ENCODE assay signal across 37 cellular contexts in genomic region chr2:16708173-16708572, GRCh38. TPM values are rescaled to one million over a fixed set of nuclear protein-coding genes. Genes with fewer than 3 reads are reported as not detected.
"Had no signal": no experiment of that assay in that cellular context is flagged by ENCODE, and none has a peak within 500 bp of the region (broad histone marks: within the 10 kb centered on the region; RNA-seq: fewer than 3 reads in every experiment).

No MANE protein-coding gene starts in this region.

- H3K9me3 ChIP-seq: MG63 had no signal

- H3K36me3 ChIP-seq: MG63 had no signal

- H3K27me3 ChIP-seq: MG63 had no signal

- DNase-seq: Karpas-422, Kasumi-1, MG63, MM.1S, MV-4-11, NCI-H1048, NCI-H1092, NCI-H1092 treated with DMSO at 0.1 percent for 48 hours, NCI-H1105, NCI-H1105 treated with DMSO at 0.1 percent for 48 hours, NCI-H1417, NCI-H1417 treated with DMSO at 0.1 percent for 48 hours, NCI-H1436, NCI-H1436 treated with DMSO at 0.1 percent for 48 hours, NCI-H146, NCI-H1694, NCI-H1694 treated with DMSO at 0.1 percent for 48 hours, NCI-H187, NCI-H187 treated with DMSO at 0.1 percent for 48 hours, NCI-H1930, NCI-H2029, NCI-H2029 treated with DMSO at 0.1 percent for 48 hours, NCI-H2081, NCI-H2081 treated with DMSO at 0.1 percent for 48 hours, NCI-H2107, NCI-H2171, NCI-H2171 treated with DMSO at 0.1 percent for 48 hours, NCI-H2227 treated with DMSO at 0.1 percent for 48 hours, NCI-H226, NCI-H345, NCI-H446, NCI-H446 treated with DMSO at 0.1 percent for 48 hours, NCI-H510A, NCI-H510A treated with DMSO at 0.1 percent for 48 hours, NCI-H524, NCI-H524 treated with DMSO at 0.1 percent for 48 hours had no signal

- H3K4me3 ChIP-seq: MG63 had no signal

RNA-seq across cellular contexts. Expression of gene CYRIA, which starts 42.5 kb away (rescaled TPM):
- total RNA-seq: NCI-H460 had no signal
